In genomic region chr2:28395334-28396061, GRCh38 we compare ENCODE assay signal across 9 cellular contexts. TPM values are rescaled to one million over a fixed set of nuclear protein-coding genes. Genes with fewer than 3 reads are reported as not detected.
DNase-seq lines count a peak whose midpoint lies in the region; ATAC-seq, FAIRE-seq and TF ChIP-seq lines count a peak whose summit lies in the region.
"Had no signal": no experiment of that assay in that cellular context is flagged by ENCODE, and none has a peak within 500 bp of the region (broad histone marks: within the 10 kb centered on the region; RNA-seq: fewer than 3 reads in every experiment).

No MANE protein-coding gene starts in this region.

- no peak for FAIRE-seq in RCC 7860 (lab: Jason Lieb, UNC)
- no peak for FAIRE-seq in D721Med (lab: Jason Lieb, UNC)
- FAIRE-seq: colon had no signal

- H3K4me3 ChIP-seq in fibroblast of pulmonary artery (replicated peaks; ENCODE audit: low read depth, low read length) = peak overlapping the region; percentile 99
- H3K4me3 ChIP-seq in retinal pigment epithelial cell (ENCODE audit: low read length) = peak overlapping the region; percentile 79

- DNase-seq in EL (peak; percentile 51), RCC 7860 (ENCODE audit: low spot score) (peak; percentile 50), fibroblast of pulmonary artery (ENCODE audit: low read depth) (peak; percentile 84), retinal pigment epithelial cell (ENCODE audit: low read depth) (peak; percentile 61), mesenteric fat pad (ENCODE audit: low spot score) (no peak), NCI-H128 (lab: John Stamatoyannopoulos, UW; ENCODE audit: unreplicated experiment) (no peak), D721Med (ENCODE audit: insufficient read length, low spot score) (no peak)

- no peak for ATAC-seq in GM21360 (IDR thresholded peaks at IDR 0.05; ENCODE audit: unreplicated experiment)

- TF ChIP-seq CTCF in fibroblast of pulmonary artery (IDR thresholded peaks at IDR 0.05; ENCODE audit: low read length, missing control alignments) (no peak), retinal pigment epithelial cell (conservative IDR thresholded peaks at IDR 0.05; ENCODE audit: low read depth, low read length) (no peak), D721Med (IDR thresholded peaks at IDR 0.05; ENCODE audit: insufficient read depth, missing control alignments) (no peak)

RNA-seq across cellular contexts. Expression of gene FOSL2, which starts 2.8 kb away (rescaled TPM):
- total RNA-seq in mesenteric fat pad = 259 TPM

Comparison
In these comparisons a context has a peak if more than half of its experiments do, and no peak if none do; other contexts are left out.
1. DNase-seq: peak in EL (single experiment), RCC 7860 (single experiment), fibroblast of pulmonary artery (single experiment) and retinal pigment epithelial cell (single experiment); none in mesenteric fat pad (single experiment), NCI-H128 (single experiment) and D721Med (single experiment).